Comparison of ENCODE assay signal across 8 cellular contexts in the genomic region with DNA sequence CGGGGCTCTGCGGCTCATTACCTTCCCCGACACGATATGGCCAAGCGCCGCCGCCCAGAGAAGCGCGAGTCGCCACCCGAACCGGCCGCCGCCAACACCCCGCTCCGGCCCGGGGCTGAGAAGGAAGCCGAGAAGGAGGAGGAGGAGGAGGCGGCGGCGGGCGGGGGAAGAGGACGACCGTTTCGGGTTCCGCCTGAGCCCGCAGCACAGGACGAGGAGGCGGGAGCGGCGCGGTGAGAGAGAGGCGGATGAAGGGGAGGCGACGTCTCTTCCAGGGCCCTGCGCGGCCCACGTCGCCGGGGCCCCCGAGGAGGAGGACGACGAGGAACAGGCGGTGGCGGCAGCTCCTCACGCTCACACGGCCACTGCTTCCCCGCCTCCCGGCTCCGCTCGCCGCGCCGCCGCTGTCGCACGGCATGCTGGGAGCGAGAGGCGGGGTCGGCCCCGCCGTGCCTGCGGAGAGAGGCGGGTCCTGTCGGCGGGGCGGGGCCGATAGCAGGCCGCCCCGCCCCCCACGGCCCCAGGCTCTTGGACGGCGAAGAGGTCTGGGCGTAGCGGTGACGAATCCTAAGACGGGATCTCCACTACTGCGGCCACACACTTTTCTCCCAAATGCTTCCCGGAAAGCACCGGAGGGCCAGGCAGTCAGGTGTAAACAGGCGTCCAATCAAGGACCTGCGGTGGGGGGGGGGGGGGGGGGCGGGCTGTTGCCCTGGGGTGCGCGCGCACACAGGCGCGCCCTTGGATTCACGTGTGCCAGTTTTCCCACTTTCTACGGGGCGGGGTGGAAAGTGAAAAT.
DNase-seq lines count a peak whose midpoint lies in the region; ATAC-seq and TF ChIP-seq lines count a peak whose summit lies in the region.

No MANE protein-coding gene starts in this region.

- H3K36me3 Mint-ChIP-seq in neural crest cell (ENCODE audit: low read depth), result no peaks in the 10 kb centered on the region

- H3K27me3 ChIP-seq in RWPE2 (ENCODE audit: insufficient read depth, poor library complexity, severe bottlenecking) (no peaks in the 10 kb centered on the region), foreskin keratinocyte (no peaks in the 10 kb centered on the region)

- H3K9me3 Mint-ChIP-seq in neural crest cell, result no peaks in the 10 kb centered on the region
- no peaks in the 10 kb centered on the region for H3K9me3 Mint-ChIP-seq in stimulated activated naive CD8-positive, alpha-beta T cell treated with anti-CD3 and anti-CD28 coated beads, Interleukin-15, amount 100 ng/mL, for 72 hours

- H3K9me3 ChIP-seq in RWPE2 (ENCODE audit: severe bottlenecking), result no peaks in the 10 kb centered on the region

- H3K27me3 Mint-ChIP-seq in neural crest cell (ENCODE audit: low read depth), result no peaks in the 10 kb centered on the region
- no peaks in the 10 kb centered on the region for H3K27me3 Mint-ChIP-seq in stimulated activated naive CD8-positive, alpha-beta T cell treated with anti-CD3 and anti-CD28 coated beads, Interleukin-15, amount 100 ng/mL, for 72 hours

- TF ChIP-seq CTCF in RWPE2 (IDR thresholded peaks at IDR 0.05; ENCODE audit: poor library complexity, severe bottlenecking), result no peak
- peak; percentile 30 for TF ChIP-seq CTCF in foreskin keratinocyte (conservative IDR thresholded peaks at IDR 0.05)
- no peak for TF ChIP-seq CTCF in neural crest cell (conservative IDR thresholded peaks at IDR 0.05)

- peaks cover 11% of the 10 kb centered on the region for H3K4me1 ChIP-seq in RWPE2 (ENCODE audit: insufficient read depth, poor library complexity, severe bottlenecking)
- H3K4me1 ChIP-seq in foreskin keratinocyte, result peaks cover 7% of the 10 kb centered on the region

- DNase-seq in Daoy (ENCODE audit: low read depth) (peak; percentile 94), KBM-7 (peak; percentile 94), RWPE2 (ENCODE audit: low spot score) (peak; percentile 99), foreskin keratinocyte (peak; percentile 94 to 98), neural crest cell (ENCODE audit: low read depth, low spot score) (peak; percentile 92)
- peak; percentile 86 for DNase-seq in activated gamma-delta T cell treated with anti-CD3 and anti-CD28 coated beads, Interleukin-2, amount 50 U/mL, for 16 hours (ENCODE audit: low read depth)
- peak; percentile 94 to 99 for DNase-seq in stimulated activated naive CD8-positive, alpha-beta T cell treated with anti-CD3 and anti-CD28 coated beads, Interleukin-15, amount 100 ng/mL, for 72 hours

- H3K36me3 ChIP-seq in RWPE2 (ENCODE audit: low read depth), result peaks cover 14% of the 10 kb centered on the region; the same call in 1 of the 2 replicates

- H3K27ac ChIP-seq in RWPE2 (ENCODE audit: poor library complexity, severe bottlenecking), result peak overlapping the region; percentile 90
- peak overlapping the region; percentile 49 for H3K27ac ChIP-seq in foreskin keratinocyte

- peaks cover 5% of the 10 kb centered on the region for H3K4me1 Mint-ChIP-seq in neural crest cell
- H3K4me1 Mint-ChIP-seq in stimulated activated naive CD8-positive, alpha-beta T cell treated with anti-CD3 and anti-CD28 coated beads, Interleukin-15, amount 100 ng/mL, for 72 hours, result peaks cover 35% of the 10 kb centered on the region

- peak overlapping the region; percentile 57 for H3K27ac Mint-ChIP-seq in neural crest cell (ENCODE audit: unreplicated experiment)
- H3K27ac Mint-ChIP-seq in stimulated activated naive CD8-positive, alpha-beta T cell treated with anti-CD3 and anti-CD28 coated beads, Interleukin-15, amount 100 ng/mL, for 72 hours, result peak overlapping the region; percentile 91 to 99

- ATAC-seq in GM21723 (IDR thresholded peaks at IDR 0.05; ENCODE audit: unreplicated experiment) (peak; percentile 68), RWPE2 (ENCODE audit: low read depth) (peak; percentile 96), foreskin keratinocyte (peak; percentile 98)
- ATAC-seq in stimulated activated naive CD8-positive, alpha-beta T cell treated with anti-CD3 and anti-CD28 coated beads, Interleukin-15, amount 100 ng/mL, for 72 hours, result peak; percentile 82

- in situ Hi-C loops in KBM-7 (cut with MboI; ENCODE audit: low pct_unique_long_range_greater_than_20kb, low sequenced_read_pairs), result no loop called here

- H3K4me3 ChIP-seq in RWPE2 (ENCODE audit: severe bottlenecking), result peak overlapping the region; percentile 42

- peak overlapping the region; percentile 88 for H3K4me3 Mint-ChIP-seq in neural crest cell
- peak overlapping the region; percentile 83 to 95 for H3K4me3 Mint-ChIP-seq in stimulated activated naive CD8-positive, alpha-beta T cell treated with anti-CD3 and anti-CD28 coated beads, Interleukin-15, amount 100 ng/mL, for 72 hours

Comparison
In these comparisons a context has a peak if more than half of its experiments do, and no peak if none do; other contexts are left out.
1. Peak in every context shown above with its lines: DNase-seq, ATAC-seq, H3K4me3 ChIP-seq and H3K27ac ChIP-seq.